In genomic region chr7:134766779-134767566, GRCh38 we compare ENCODE assay signal across 8 cellular contexts. TPM values are rescaled to one million over a fixed set of nuclear protein-coding genes. Genes with fewer than 3 reads are reported as not detected.
DNase-seq lines count a peak whose midpoint lies in the region; ATAC-seq and TF ChIP-seq lines count a peak whose summit lies in the region.

No MANE protein-coding gene starts in this region.

- H3K4me1 ChIP-seq in hepatocyte (ENCODE audit: insufficient read depth): no peaks in the 10 kb centered on the region

- no peak overlapping the region for H2AFZ ChIP-seq in hepatocyte

- H3K27ac Mint-ChIP-seq in T-helper 2 cell treated with Interferon-gamma antibody and Interleukin-4, amounts not matched to agents 5 μg/mL and 100 μg/mL, for 36 hours: no peak overlapping the region

- H3K79me2 ChIP-seq in hepatocyte: no peaks in the 10 kb centered on the region

- no peaks in the 10 kb centered on the region for H3K9me3 ChIP-seq in hepatocyte (ENCODE audit: low read depth)

- H3K4me3 Mint-ChIP-seq in T-helper 2 cell treated with Interferon-gamma antibody and Interleukin-4, amounts not matched to agents 5 μg/mL and 100 μg/mL, for 36 hours: no peak overlapping the region

- ATAC-seq in GM21367 (IDR thresholded peaks at IDR 0.05; ENCODE audit: unreplicated experiment): peak; percentile 94

- DNase-seq in AG08396 (ENCODE audit: low spot score): peak; percentile 46
- DNase-seq in HS-27A (ENCODE audit: low read depth): peak; percentile 66
- DNase-seq in hepatocyte (ENCODE audit: low spot score): no peak
- DNase-seq in posterior vena cava (ENCODE audit: low spot score): no peak
- DNase-seq in T-helper 2 cell treated with Interferon-gamma antibody and Interleukin-4, amounts not matched to agents 5 μg/mL and 100 μg/mL, for 36 hours (ENCODE audit: low spot score): no peak
- DNase-seq in NCI-H446 treated with DMSO at 0.1 percent for 48 hours (lab: John Stamatoyannopoulos, UW): no peak
- DNase-seq in H7: no peak

- H3K36me3 Mint-ChIP-seq in T-helper 2 cell treated with Interferon-gamma antibody and Interleukin-4, amounts not matched to agents 5 μg/mL and 100 μg/mL, for 36 hours (ENCODE audit: low read depth): no peaks in the 10 kb centered on the region

- H3K4me1 Mint-ChIP-seq in T-helper 2 cell treated with Interferon-gamma antibody and Interleukin-4, amounts not matched to agents 5 μg/mL and 100 μg/mL, for 36 hours (ENCODE audit: low read depth): no peaks in the 10 kb centered on the region

- H3K27ac ChIP-seq in hepatocyte: peak overlapping the region; percentile 21

- H3K36me3 ChIP-seq in hepatocyte (replicated peaks; ENCODE audit: insufficient read depth, low read depth) (no peaks in the 10 kb centered on the region), H7 (replicated peaks; ENCODE audit: control insufficient read depth, insufficient read depth, low read length) (no peaks in the 10 kb centered on the region)

- intact Hi-C loops in posterior vena cava (cut with DNase I): no loop called here

- no peaks in the 10 kb centered on the region for H3K9me2 ChIP-seq in hepatocyte (replicated peaks; ENCODE audit: insufficient read depth)

- no peak for TF ChIP-seq CTCF in hepatocyte (IDR thresholded peaks at IDR 0.05; ENCODE audit: poor library complexity)

- H3K9me3 Mint-ChIP-seq in T-helper 2 cell treated with Interferon-gamma antibody and Interleukin-4, amounts not matched to agents 5 μg/mL and 100 μg/mL, for 36 hours: no peaks in the 10 kb centered on the region

- H3K27me3 ChIP-seq in hepatocyte: no peaks in the 10 kb centered on the region
- H3K27me3 ChIP-seq in H7 (ENCODE audit: control insufficient read depth, insufficient read depth, low read length): no peaks in the 10 kb centered on the region

- no peaks in the 10 kb centered on the region for H4K20me1 ChIP-seq in hepatocyte (ENCODE audit: insufficient read depth, poor library complexity, severe bottlenecking)

- no peak overlapping the region for H3K4me2 ChIP-seq in hepatocyte

- no peaks in the 10 kb centered on the region for H3K27me3 Mint-ChIP-seq in T-helper 2 cell treated with Interferon-gamma antibody and Interleukin-4, amounts not matched to agents 5 μg/mL and 100 μg/mL, for 36 hours (ENCODE audit: low read depth)

- WGBS in hepatocyte (ENCODE audit: low lambda C conversion rate, missing lambda C conversion rate): 69% methylated on average over 15 of the region's 15 CpGs

- no peak overlapping the region for H3K4me3 ChIP-seq in hepatocyte
- no peak overlapping the region for H3K4me3 ChIP-seq in H7 (ENCODE audit: insufficient read depth, low read depth, low read length)

RNA-seq across cellular contexts. Expression of gene CALD1, which starts 12.5 kb away (rescaled TPM):
- total RNA-seq in hepatocyte (207 and 219 TPM in 2 replicates), posterior vena cava (1,000 to 10,000 TPM; 1,459 to 1,514 TPM)
- 333 and 406 TPM in 2 replicates for polyA plus RNA-seq in hepatocyte
- total RNA-seq in H7 (2014; rRNA removed; shearing (Covaris generic)): 95.0 and 99.8 TPM in 2 replicates

Comparison
In these comparisons a context has a peak if more than half of its experiments do, and no peak if none do; other contexts are left out.
1. DNase-seq: peak in AG08396 (single experiment) and HS-27A (single experiment); none in hepatocyte (single experiment), posterior vena cava (single experiment), T-helper 2 cell treated with Interferon-gamma antibody and Interleukin-4, amounts not matched to agents 5 μg/mL and 100 μg/mL, for 36 hours (single experiment), NCI-H446 treated with DMSO at 0.1 percent for 48 hours (single experiment) and H7 (single experiment).